Comparison of ENCODE assay signal across 1 cellular context in genomic region chr9:122188369-122188768, GRCh38.
TF ChIP-seq lines count a peak whose summit lies in the region.

No MANE protein-coding gene starts in this region.

TF ChIP-seq in H1, 55 proteins besides CTCF, POLR2A, EP300 and RAD21:
- TF ChIP-seq ASH2L (IDR thresholded peaks at IDR 0.05; ENCODE audit: low read length) (no peak), SP1 (IDR thresholded peaks at IDR 0.05; ENCODE audit: low read depth, low read length) (no peak), BACH1 (IDR thresholded peaks at IDR 0.05; ENCODE audit: low read length) (no peak), CBX5 (IDR thresholded peaks at IDR 0.05; ENCODE audit: low read depth, low read length) (no peak), CHD1 (IDR thresholded peaks at IDR 0.05; ENCODE audit: low read depth, low read length) (no peak), TAF1 (IDR thresholded peaks at IDR 0.05; ENCODE audit: low read depth, low read length) (no peak), SRF (IDR thresholded peaks at IDR 0.05; ENCODE audit: low read depth, low read length) (no peak), EZH2 (IDR thresholded peaks at IDR 0.05; ENCODE audit: low read depth, low read length, severe bottlenecking) (no peak), USF2 (IDR thresholded peaks at IDR 0.05; ENCODE audit: low read length) (no peak), HDAC6 (IDR thresholded peaks at IDR 0.05; ENCODE audit: low read depth, low read length) (no peak), GTF2F1 (IDR thresholded peaks at IDR 0.05; ENCODE audit: borderline replicate concordance, low read depth, low read length) (no peak), ATF3 (IDR thresholded peaks at IDR 0.05; ENCODE audit: insufficient read depth, low read depth, low read length) (no peak), SAP30 (IDR thresholded peaks at IDR 0.05; ENCODE audit: insufficient read depth, insufficient replicate concordance, low read length) (no peak), TCF12 (IDR thresholded peaks at IDR 0.05; ENCODE audit: low read depth, low read length) (no peak), EGR1 (IDR thresholded peaks at IDR 0.05; ENCODE audit: borderline replicate concordance, low read depth, low read length) (no peak), HDAC2 (IDR thresholded peaks at IDR 0.05; ENCODE audit: borderline replicate concordance in 1 of 2, low read depth in 2 of 2, low read length in 2 of 2) (no peak), SP4 (IDR thresholded peaks at IDR 0.05; ENCODE audit: low read length) (no peak)
- TF ChIP-seq, protein P1, sequence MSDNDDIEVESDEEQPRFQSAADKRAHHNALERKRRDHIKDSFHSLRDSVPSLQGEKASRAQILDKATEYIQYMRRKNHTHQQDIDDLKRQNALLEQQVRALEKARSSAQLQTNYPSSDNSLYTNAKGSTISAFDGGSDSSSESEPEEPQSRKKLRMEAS (IDR thresholded peaks at IDR 0.05): no peak
- TF ChIP-seq, protein P2, sequence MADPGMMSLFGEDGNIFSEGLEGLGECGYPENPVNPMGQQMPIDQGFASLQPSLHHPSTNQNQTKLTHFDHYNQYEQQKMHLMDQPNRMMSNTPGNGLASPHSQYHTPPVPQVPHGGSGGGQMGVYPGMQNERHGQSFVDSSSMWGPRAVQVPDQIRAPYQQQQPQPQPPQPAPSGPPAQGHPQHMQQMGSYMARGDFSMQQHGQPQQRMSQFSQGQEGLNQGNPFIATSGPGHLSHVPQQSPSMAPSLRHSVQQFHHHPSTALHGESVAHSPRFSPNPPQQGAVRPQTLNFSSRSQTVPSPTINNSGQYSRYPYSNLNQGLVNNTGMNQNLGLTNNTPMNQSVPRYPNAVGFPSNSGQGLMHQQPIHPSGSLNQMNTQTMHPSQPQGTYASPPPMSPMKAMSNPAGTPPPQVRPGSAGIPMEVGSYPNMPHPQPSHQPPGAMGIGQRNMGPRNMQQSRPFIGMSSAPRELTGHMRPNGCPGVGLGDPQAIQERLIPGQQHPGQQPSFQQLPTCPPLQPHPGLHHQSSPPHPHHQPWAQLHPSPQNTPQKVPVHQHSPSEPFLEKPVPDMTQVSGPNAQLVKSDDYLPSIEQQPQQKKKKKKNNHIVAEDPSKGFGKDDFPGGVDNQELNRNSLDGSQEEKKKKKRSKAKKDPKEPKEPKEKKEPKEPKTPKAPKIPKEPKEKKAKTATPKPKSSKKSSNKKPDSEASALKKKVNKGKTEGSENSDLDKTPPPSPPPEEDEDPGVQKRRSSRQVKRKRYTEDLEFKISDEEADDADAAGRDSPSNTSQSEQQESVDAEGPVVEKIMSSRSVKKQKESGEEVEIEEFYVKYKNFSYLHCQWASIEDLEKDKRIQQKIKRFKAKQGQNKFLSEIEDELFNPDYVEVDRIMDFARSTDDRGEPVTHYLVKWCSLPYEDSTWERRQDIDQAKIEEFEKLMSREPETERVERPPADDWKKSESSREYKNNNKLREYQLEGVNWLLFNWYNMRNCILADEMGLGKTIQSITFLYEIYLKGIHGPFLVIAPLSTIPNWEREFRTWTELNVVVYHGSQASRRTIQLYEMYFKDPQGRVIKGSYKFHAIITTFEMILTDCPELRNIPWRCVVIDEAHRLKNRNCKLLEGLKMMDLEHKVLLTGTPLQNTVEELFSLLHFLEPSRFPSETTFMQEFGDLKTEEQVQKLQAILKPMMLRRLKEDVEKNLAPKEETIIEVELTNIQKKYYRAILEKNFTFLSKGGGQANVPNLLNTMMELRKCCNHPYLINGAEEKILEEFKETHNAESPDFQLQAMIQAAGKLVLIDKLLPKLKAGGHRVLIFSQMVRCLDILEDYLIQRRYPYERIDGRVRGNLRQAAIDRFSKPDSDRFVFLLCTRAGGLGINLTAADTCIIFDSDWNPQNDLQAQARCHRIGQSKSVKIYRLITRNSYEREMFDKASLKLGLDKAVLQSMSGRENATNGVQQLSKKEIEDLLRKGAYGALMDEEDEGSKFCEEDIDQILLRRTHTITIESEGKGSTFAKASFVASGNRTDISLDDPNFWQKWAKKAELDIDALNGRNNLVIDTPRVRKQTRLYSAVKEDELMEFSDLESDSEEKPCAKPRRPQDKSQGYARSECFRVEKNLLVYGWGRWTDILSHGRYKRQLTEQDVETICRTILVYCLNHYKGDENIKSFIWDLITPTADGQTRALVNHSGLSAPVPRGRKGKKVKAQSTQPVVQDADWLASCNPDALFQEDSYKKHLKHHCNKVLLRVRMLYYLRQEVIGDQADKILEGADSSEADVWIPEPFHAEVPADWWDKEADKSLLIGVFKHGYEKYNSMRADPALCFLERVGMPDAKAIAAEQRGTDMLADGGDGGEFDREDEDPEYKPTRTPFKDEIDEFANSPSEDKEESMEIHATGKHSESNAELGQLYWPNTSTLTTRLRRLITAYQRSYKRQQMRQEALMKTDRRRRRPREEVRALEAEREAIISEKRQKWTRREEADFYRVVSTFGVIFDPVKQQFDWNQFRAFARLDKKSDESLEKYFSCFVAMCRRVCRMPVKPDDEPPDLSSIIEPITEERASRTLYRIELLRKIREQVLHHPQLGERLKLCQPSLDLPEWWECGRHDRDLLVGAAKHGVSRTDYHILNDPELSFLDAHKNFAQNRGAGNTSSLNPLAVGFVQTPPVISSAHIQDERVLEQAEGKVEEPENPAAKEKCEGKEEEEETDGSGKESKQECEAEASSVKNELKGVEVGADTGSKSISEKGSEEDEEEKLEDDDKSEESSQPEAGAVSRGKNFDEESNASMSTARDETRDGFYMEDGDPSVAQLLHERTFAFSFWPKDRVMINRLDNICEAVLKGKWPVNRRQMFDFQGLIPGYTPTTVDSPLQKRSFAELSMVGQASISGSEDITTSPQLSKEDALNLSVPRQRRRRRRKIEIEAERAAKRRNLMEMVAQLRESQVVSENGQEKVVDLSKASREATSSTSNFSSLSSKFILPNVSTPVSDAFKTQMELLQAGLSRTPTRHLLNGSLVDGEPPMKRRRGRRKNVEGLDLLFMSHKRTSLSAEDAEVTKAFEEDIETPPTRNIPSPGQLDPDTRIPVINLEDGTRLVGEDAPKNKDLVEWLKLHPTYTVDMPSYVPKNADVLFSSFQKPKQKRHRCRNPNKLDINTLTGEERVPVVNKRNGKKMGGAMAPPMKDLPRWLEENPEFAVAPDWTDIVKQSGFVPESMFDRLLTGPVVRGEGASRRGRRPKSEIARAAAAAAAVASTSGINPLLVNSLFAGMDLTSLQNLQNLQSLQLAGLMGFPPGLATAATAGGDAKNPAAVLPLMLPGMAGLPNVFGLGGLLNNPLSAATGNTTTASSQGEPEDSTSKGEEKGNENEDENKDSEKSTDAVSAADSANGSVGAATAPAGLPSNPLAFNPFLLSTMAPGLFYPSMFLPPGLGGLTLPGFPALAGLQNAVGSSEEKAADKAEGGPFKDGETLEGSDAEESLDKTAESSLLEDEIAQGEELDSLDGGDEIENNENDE (IDR thresholded peaks at IDR 0.05; ENCODE audit: insufficient replicate concordance, low read length): no peak
